In the genomic region with DNA sequence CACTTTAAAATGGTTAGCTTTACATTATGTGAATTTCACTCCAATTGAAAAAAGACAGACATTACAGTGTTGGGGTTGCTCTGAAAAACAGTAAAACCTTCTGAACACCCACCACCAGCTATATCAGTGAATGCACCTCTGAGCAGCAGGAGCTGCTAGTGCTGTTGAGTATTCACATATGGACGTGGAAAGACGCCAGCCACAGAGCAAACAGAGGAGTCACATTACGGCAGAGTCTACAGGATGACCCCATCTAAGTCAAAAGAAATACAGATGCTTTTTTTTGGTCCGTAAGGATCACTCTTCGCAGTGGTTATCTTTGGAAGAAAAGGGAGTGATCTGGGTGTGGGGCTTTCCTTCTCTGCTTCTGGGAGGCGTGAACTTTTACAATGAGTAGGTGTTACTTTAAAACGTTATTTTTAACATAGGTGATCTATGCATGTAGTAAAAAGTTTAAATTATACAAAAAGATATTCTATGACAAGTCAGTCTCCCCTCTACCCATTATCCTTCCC, we compare ENCODE assay signal across 2 cellular contexts.
TF ChIP-seq lines count a peak whose summit lies in the region.

No MANE protein-coding gene starts in this region.

TF ChIP-seq in GM23338, 12 proteins besides CTCF, POLR2A, EP300 and RAD21:
- TF ChIP-seq EZH2 (IDR thresholded peaks at IDR 0.05; ENCODE audit: low read depth, unreplicated experiment) (no peak), CREB1 (CRISPR knock-in tag; IDR thresholded peaks at IDR 0.05; ENCODE audit: low read depth) (no peak), ZNF114 (CRISPR knock-in tag; IDR thresholded peaks at IDR 0.05) (no peak), POLR2AphosphoS5 (IDR thresholded peaks at IDR 0.05; ENCODE audit: low read depth) (no peak), STAT1 (IDR thresholded peaks at IDR 0.05; ENCODE audit: unreplicated experiment) (no peak), NANOG (IDR thresholded peaks at IDR 0.05; ENCODE audit: borderline replicate concordance) (no peak), JUNB (IDR thresholded peaks at IDR 0.05; ENCODE audit: unreplicated experiment) (no peak)
- TF ChIP-seq, protein P1, sequence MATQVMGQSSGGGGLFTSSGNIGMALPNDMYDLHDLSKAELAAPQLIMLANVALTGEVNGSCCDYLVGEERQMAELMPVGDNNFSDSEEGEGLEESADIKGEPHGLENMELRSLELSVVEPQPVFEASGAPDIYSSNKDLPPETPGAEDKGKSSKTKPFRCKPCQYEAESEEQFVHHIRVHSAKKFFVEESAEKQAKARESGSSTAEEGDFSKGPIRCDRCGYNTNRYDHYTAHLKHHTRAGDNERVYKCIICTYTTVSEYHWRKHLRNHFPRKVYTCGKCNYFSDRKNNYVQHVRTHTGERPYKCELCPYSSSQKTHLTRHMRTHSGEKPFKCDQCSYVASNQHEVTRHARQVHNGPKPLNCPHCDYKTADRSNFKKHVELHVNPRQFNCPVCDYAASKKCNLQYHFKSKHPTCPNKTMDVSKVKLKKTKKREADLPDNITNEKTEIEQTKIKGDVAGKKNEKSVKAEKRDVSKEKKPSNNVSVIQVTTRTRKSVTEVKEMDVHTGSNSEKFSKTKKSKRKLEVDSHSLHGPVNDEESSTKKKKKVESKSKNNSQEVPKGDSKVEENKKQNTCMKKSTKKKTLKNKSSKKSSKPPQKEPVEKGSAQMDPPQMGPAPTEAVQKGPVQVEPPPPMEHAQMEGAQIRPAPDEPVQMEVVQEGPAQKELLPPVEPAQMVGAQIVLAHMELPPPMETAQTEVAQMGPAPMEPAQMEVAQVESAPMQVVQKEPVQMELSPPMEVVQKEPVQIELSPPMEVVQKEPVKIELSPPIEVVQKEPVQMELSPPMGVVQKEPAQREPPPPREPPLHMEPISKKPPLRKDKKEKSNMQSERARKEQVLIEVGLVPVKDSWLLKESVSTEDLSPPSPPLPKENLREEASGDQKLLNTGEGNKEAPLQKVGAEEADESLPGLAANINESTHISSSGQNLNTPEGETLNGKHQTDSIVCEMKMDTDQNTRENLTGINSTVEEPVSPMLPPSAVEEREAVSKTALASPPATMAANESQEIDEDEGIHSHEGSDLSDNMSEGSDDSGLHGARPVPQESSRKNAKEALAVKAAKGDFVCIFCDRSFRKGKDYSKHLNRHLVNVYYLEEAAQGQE (IDR thresholded peaks at IDR 0.05; ENCODE audit: unreplicated experiment) = no peak

TF ChIP-seq in SK-N-SH, 30 proteins besides CTCF, POLR2A, EP300 and RAD21:
- TF ChIP-seq FOXJ3 (CRISPR knock-in tag; IDR thresholded peaks at IDR 0.05) (no peak), MXI1 (IDR thresholded peaks at IDR 0.05; ENCODE audit: low read depth, low read length) (no peak), TEAD4 (IDR thresholded peaks at IDR 0.05; ENCODE audit: borderline replicate concordance, insufficient read depth) (no peak), NRF1 (IDR thresholded peaks at IDR 0.05; ENCODE audit: low read depth, low read length) (no peak), FOSL2 (IDR thresholded peaks at IDR 0.05; ENCODE audit: borderline replicate concordance, low read depth) (no peak), SIN3A (IDR thresholded peaks at IDR 0.05; ENCODE audit: borderline replicate concordance, low read depth, low read length) (no peak), CHD2 (IDR thresholded peaks at IDR 0.05; ENCODE audit: low read length, partially characterized antibody) (no peak), FOXM1 (IDR thresholded peaks at IDR 0.05; ENCODE audit: low read depth) (no peak), NFIC (IDR thresholded peaks at IDR 0.05; ENCODE audit: borderline replicate concordance) (no peak), TAF1 (IDR thresholded peaks at IDR 0.05; ENCODE audit: borderline replicate concordance, low read depth, low read length) (no peak), RFX5 (IDR thresholded peaks at IDR 0.05; ENCODE audit: low read length) (no peak), MEF2A (IDR thresholded peaks at IDR 0.05; ENCODE audit: borderline replicate concordance, low read depth) (no peak)
- TF ChIP-seq, protein P2, sequence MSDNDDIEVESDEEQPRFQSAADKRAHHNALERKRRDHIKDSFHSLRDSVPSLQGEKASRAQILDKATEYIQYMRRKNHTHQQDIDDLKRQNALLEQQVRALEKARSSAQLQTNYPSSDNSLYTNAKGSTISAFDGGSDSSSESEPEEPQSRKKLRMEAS (IDR thresholded peaks at IDR 0.05; ENCODE audit: low read depth) = no peak
- TF ChIP-seq, protein P1 (IDR thresholded peaks at IDR 0.05; ENCODE audit: low read depth, low read length) = no peak
- TF ChIP-seq, protein P3, sequence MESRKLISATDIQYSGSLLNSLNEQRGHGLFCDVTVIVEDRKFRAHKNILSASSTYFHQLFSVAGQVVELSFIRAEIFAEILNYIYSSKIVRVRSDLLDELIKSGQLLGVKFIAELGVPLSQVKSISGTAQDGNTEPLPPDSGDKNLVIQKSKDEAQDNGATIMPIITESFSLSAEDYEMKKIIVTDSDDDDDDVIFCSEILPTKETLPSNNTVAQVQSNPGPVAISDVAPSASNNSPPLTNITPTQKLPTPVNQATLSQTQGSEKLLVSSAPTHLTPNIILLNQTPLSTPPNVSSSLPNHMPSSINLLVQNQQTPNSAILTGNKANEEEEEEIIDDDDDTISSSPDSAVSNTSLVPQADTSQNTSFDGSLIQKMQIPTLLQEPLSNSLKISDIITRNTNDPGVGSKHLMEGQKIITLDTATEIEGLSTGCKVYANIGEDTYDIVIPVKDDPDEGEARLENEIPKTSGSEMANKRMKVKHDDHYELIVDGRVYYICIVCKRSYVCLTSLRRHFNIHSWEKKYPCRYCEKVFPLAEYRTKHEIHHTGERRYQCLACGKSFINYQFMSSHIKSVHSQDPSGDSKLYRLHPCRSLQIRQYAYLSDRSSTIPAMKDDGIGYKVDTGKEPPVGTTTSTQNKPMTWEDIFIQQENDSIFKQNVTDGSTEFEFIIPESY (IDR thresholded peaks at IDR 0.05; ENCODE audit: borderline replicate concordance, low read depth) = no peak
- TF ChIP-seq, protein P4, sequence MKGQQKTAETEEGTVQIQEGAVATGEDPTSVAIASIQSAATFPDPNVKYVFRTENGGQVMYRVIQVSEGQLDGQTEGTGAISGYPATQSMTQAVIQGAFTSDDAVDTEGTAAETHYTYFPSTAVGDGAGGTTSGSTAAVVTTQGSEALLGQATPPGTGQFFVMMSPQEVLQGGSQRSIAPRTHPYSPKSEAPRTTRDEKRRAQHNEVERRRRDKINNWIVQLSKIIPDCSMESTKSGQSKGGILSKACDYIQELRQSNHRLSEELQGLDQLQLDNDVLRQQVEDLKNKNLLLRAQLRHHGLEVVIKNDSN (IDR thresholded peaks at IDR 0.05; ENCODE audit: borderline replicate concordance, low read depth) = no peak
